Comparison of ENCODE assay signal across 18 cellular contexts in genomic region chr17:78438271-78438691, GRCh38.
"Had no signal": no experiment of that assay in that cellular context is flagged by ENCODE, and none has a peak within 500 bp of the region (broad histone marks: within the 10 kb centered on the region; RNA-seq: fewer than 3 reads in every experiment).

No MANE protein-coding gene starts in this region.

- H3K27ac ChIP-seq: ascending aorta, cardiac muscle cell, foreskin keratinocyte, parathyroid adenoma, tibial nerve, vagina had no signal

- H3K79me2 ChIP-seq: parathyroid adenoma had no signal

- H3K4me1 ChIP-seq: ascending aorta, foreskin keratinocyte, parathyroid adenoma, tibial nerve, vagina had no signal

- H2AFZ ChIP-seq: parathyroid adenoma had no signal

- FAIRE-seq: colon, endothelial cell of umbilical vein had no signal

- H3K27me3 ChIP-seq: ascending aorta, cardiac muscle cell, vagina had no signal

- ATAC-seq: activated naive CD8-positive, alpha-beta T cell treated with anti-CD3 and anti-CD28 coated beads, Interleukin-2, amount 50 U/mL, for 24 hours; foreskin keratinocyte; left colon had no signal

- H3K27ac Mint-ChIP-seq: activated naive CD8-positive, alpha-beta T cell treated with anti-CD3 and anti-CD28 coated beads, Interleukin-2, amount 50 U/mL, for 24 hours had no signal

- H3K9me3 ChIP-seq: ascending aorta, tibial nerve, vagina had no signal

- H3K4me3 ChIP-seq: ascending aorta, cardiac muscle cell, tibial nerve, vagina had no signal

- H3K9ac ChIP-seq: parathyroid adenoma had no signal

- H3K9me3 Mint-ChIP-seq: activated naive CD8-positive, alpha-beta T cell treated with anti-CD3 and anti-CD28 coated beads, Interleukin-2, amount 50 U/mL, for 24 hours; immature natural killer cell had no signal

- H3K4me3 Mint-ChIP-seq: activated naive CD8-positive, alpha-beta T cell treated with anti-CD3 and anti-CD28 coated beads, Interleukin-2, amount 50 U/mL, for 24 hours; immature natural killer cell; neural crest cell had no signal

- DNase-seq: activated CD4-positive, alpha-beta T cell treated with anti-CD3 and anti-CD28 coated beads for 1 hour; activated CD8-positive, alpha-beta memory T cell treated with anti-CD3 and anti-CD28 coated beads for 24 hours; activated effector memory CD4-positive, alpha-beta T cell treated with anti-CD3 and anti-CD28 coated beads, Interleukin-2, amount 50 U/mL, for 16 hours; activated naive CD8-positive, alpha-beta T cell treated with anti-CD3 and anti-CD28 coated beads, Interleukin-2, amount 50 U/mL, for 24 hours; foreskin keratinocyte; left colon; retina; stimulated activated CD4-positive, alpha-beta T cell treated with anti-CD3 and anti-CD28 coated beads, Interleukin-4, amount 100 ng/mL, for 4 hours; SW 1271 had no signal

- H3K36me3 ChIP-seq: ascending aorta, cardiac muscle cell, tibial nerve, vagina had no signal

- H3K27me3 Mint-ChIP-seq: activated naive CD8-positive, alpha-beta T cell treated with anti-CD3 and anti-CD28 coated beads, Interleukin-2, amount 50 U/mL, for 24 hours had no signal

- H3K36me3 Mint-ChIP-seq: immature natural killer cell had no signal
